13 cellular contexts compared by ENCODE assay signal in genomic region chr2:117686699-117687098, GRCh38.
DNase-seq lines count a peak whose midpoint lies in the region; ATAC-seq and TF ChIP-seq lines count a peak whose summit lies in the region.
"Had no signal": no experiment of that assay in that cellular context is flagged by ENCODE, and none has a peak within 500 bp of the region (broad histone marks: within the 10 kb centered on the region; RNA-seq: fewer than 3 reads in every experiment).

No MANE protein-coding gene starts in this region.

- no peaks in the 10 kb centered on the region for H3K36me3 Mint-ChIP-seq in activated T-cell treated with anti-CD3 and anti-CD28 coated beads, Interleukin-2, amount 50 U/mL, for 4 hours (ENCODE audit: insufficient read depth)

- no peaks in the 10 kb centered on the region for H3K27me3 Mint-ChIP-seq in activated T-cell treated with anti-CD3 and anti-CD28 coated beads, Interleukin-2, amount 50 U/mL, for 4 hours (ENCODE audit: low read depth)

- H3K27me3 ChIP-seq in left lung = no peaks in the 10 kb centered on the region
- H3K27me3 ChIP-seq: hepatocyte had no signal

- no peaks in the 10 kb centered on the region for H3K9me3 Mint-ChIP-seq in activated T-cell treated with anti-CD3 and anti-CD28 coated beads, Interleukin-2, amount 50 U/mL, for 4 hours

- H3K4me1 ChIP-seq in left lung = no peaks in the 10 kb centered on the region

- intact Hi-C loops in left lung (cut with DNase I) = no loop called here

- no peak overlapping the region for H3K4me3 Mint-ChIP-seq in activated T-cell treated with anti-CD3 and anti-CD28 coated beads, Interleukin-2, amount 50 U/mL, for 4 hours

- H3K36me3 ChIP-seq in left lung = no peaks in the 10 kb centered on the region

- DNase-seq in LoVo (ENCODE audit: low spot score) (no peak), left lung (no peak), cerebellar cortex (ENCODE audit: low spot score) (no peak)
- DNase-seq in activated T-cell treated with anti-CD3 and anti-CD28 coated beads, Interleukin-2, amount 50 U/mL, for 4 hours = no peak
- DNase-seq: KBM-7; NCI-H2171; posterior cingulate gyrus; stimulated activated CD4-positive, alpha-beta T cell treated with anti-CD3 and anti-CD28 coated beads, Interleukin-2, amount 100 ng/mL, for 24 hours had no signal

- no peaks in the 10 kb centered on the region for H3K9me3 ChIP-seq in left lung

- no peak overlapping the region for H3K4me3 ChIP-seq in left lung
- H3K4me3 ChIP-seq: hepatocyte had no signal

- ATAC-seq in GM18499 (IDR thresholded peaks at IDR 0.05; ENCODE audit: insufficient read depth, unreplicated experiment) (peak; percentile 95), GM19438 (IDR thresholded peaks at IDR 0.05; ENCODE audit: low read depth, unreplicated experiment) (peak; percentile 76), HG02763 (IDR thresholded peaks at IDR 0.05; ENCODE audit: unreplicated experiment) (peak; percentile 98), HG03432 (IDR thresholded peaks at IDR 0.05; ENCODE audit: unreplicated experiment) (peak; percentile 97), left lung (no peak)
- no peak for ATAC-seq in activated T-cell treated with anti-CD3 and anti-CD28 coated beads, Interleukin-2, amount 50 U/mL, for 4 hours

- TF ChIP-seq CTCF in left lung (IDR thresholded peaks at IDR 0.05) = no peak

- no peak overlapping the region for H3K27ac ChIP-seq in left lung
- H3K27ac ChIP-seq: hepatocyte had no signal

- no peaks in the 10 kb centered on the region for H3K4me1 Mint-ChIP-seq in activated T-cell treated with anti-CD3 and anti-CD28 coated beads, Interleukin-2, amount 50 U/mL, for 4 hours (ENCODE audit: low read depth)

Comparison
In these comparisons a context has a peak if more than half of its experiments do, and no peak if none do; other contexts are left out.
1. ATAC-seq: peak in GM18499 (single experiment), GM19438 (single experiment), HG02763 (single experiment) and HG03432 (single experiment); none in left lung (single experiment) and activated T-cell treated with anti-CD3 and anti-CD28 coated beads, Interleukin-2, amount 50 U/mL, for 4 hours (0 of 2).